ENCODE assay signal across 23 cellular contexts in genomic region chr5:54852007-54852406, GRCh38.
A peak's percentile ranks its signal among the peaks of the same experiment; 100 is the strongest.
DNase-seq lines count a peak whose midpoint lies in the region; ATAC-seq and TF ChIP-seq lines count a peak whose summit lies in the region.
"Had no signal": no experiment of that assay in that cellular context is flagged by ENCODE, and none has a peak within 500 bp of the region (broad histone marks: within the 10 kb centered on the region; RNA-seq: fewer than 3 reads in every experiment).

No MANE protein-coding gene starts in this region.

- DNase-seq in choroid plexus epithelial cell (ENCODE audit: low read depth) = no peak
- DNase-seq in progenitor cell of endocrine pancreas (ENCODE audit: low spot score, unreplicated experiment) = no peak
- no peak for DNase-seq in NCI-H748 treated with DMSO at 0.1 percent for 48 hours (lab: John Stamatoyannopoulos, UW)
- no peak for DNase-seq in left cardiac atrium
- DNase-seq: activated CD4-positive, alpha-beta T cell treated with anti-CD3 and anti-CD28 coated beads, Interleukin-2, amount 50 U/mL, for 48 hours; activated CD8-positive, alpha-beta memory T cell treated with anti-CD3 and anti-CD28 coated beads, Interleukin-2, amount 50 U/mL, for 4 hours; activated naive CD4-positive, alpha-beta T cell treated with anti-CD3 and anti-CD28 coated beads, Interleukin-2, amount 10 ng/mL, durations not matched to agents 7 days and 5 days; CD8-positive, alpha-beta T cell; colonic mucosa; DMS53; effector memory CD4-positive, alpha-beta T cell; NCI-H1436 treated with DMSO at 0.1 percent for 48 hours; NCI-H446 treated with DMSO at 0.1 percent for 48 hours; stimulated activated naive CD8-positive, alpha-beta T cell treated with anti-CD3 and anti-CD28 coated beads, Interleukin-15, Interleukin-2, amounts not matched to agents 100 U/mL and 50 U/mL, for 24 hours; T1000; testis had no signal

- no peaks in the 10 kb centered on the region for H3K4me1 Mint-ChIP-seq in progenitor cell of endocrine pancreas (ENCODE audit: low read depth)
- H3K4me1 Mint-ChIP-seq: activated naive CD4-positive, alpha-beta T cell treated with anti-CD3 and anti-CD28 coated beads, Interleukin-2, amount 10 ng/mL, durations not matched to agents 7 days and 5 days had no signal

- peaks cover 8% of the 10 kb centered on the region; the same call in 1 of the 2 replicates for H3K27me3 ChIP-seq in OCI-LY3 (ENCODE audit: low read depth, low read length)
- H3K27me3 ChIP-seq: colonic mucosa, neutrophil, testis had no signal

- TF ChIP-seq CTCF in GM12875 (IDR thresholded peaks at IDR 0.05; ENCODE audit: borderline replicate concordance, insufficient read depth, low read depth, low read length) (0 out of 2 replicates have a peak, but pooled peaks have one; percentile 2), OCI-LY3 (IDR thresholded peaks at IDR 0.05; ENCODE audit: low read depth, low read length) (peak; percentile 22; the same call in 1 of the 2 replicates), choroid plexus epithelial cell (conservative IDR thresholded peaks at IDR 0.05; ENCODE audit: low read depth, low read length) (peak; percentile 35), progenitor cell of endocrine pancreas (IDR thresholded peaks at IDR 0.05; ENCODE audit: unreplicated experiment) (peak; percentile 29)

- H3K27ac Mint-ChIP-seq in progenitor cell of endocrine pancreas = no peak overlapping the region
- H3K27ac Mint-ChIP-seq: activated naive CD4-positive, alpha-beta T cell treated with anti-CD3 and anti-CD28 coated beads, Interleukin-2, amount 10 ng/mL, durations not matched to agents 7 days and 5 days; activated T-helper 1 cell treated with anti-CD3 and anti-CD28 coated beads, Interleukin-12 subunit alpha, Interleukin-12 subunit beta, Interleukin-2, Interleukin-4 antibody, amounts not matched to agents 30 ng/mL and 10 ng/mL and 1 ng/mL, durations not matched to agents 14 hours and 24 hours and 36 hours; CD8-positive, alpha-beta T cell had no signal

- no peak overlapping the region for H3K9ac ChIP-seq in OCI-LY3 (ENCODE audit: low read length)

- H2AFZ ChIP-seq in OCI-LY3 (ENCODE audit: low read depth, low read length) = no peak overlapping the region

- intact Hi-C loops in left cardiac atrium (cut with DNase I) = no loop called here

- H3K4me3 Mint-ChIP-seq in progenitor cell of endocrine pancreas (ENCODE audit: low read depth) = no peak overlapping the region
- H3K4me3 Mint-ChIP-seq: activated naive CD4-positive, alpha-beta T cell treated with anti-CD3 and anti-CD28 coated beads, Interleukin-2, amount 10 ng/mL, durations not matched to agents 7 days and 5 days; activated T-helper 1 cell treated with anti-CD3 and anti-CD28 coated beads, Interleukin-12 subunit alpha, Interleukin-12 subunit beta, Interleukin-2, Interleukin-4 antibody, amounts not matched to agents 30 ng/mL and 10 ng/mL and 1 ng/mL, durations not matched to agents 14 hours and 24 hours and 36 hours; CD8-positive, alpha-beta T cell had no signal

- no peaks in the 10 kb centered on the region for H3K27me3 Mint-ChIP-seq in progenitor cell of endocrine pancreas

- no peaks in the 10 kb centered on the region for H3K36me3 ChIP-seq in OCI-LY3 (replicated peaks; ENCODE audit: low read depth, low read length)
- H3K36me3 ChIP-seq: colonic mucosa, neutrophil had no signal

- H3K9me3 Mint-ChIP-seq in progenitor cell of endocrine pancreas (ENCODE audit: low read depth) = peaks cover 6% of the 10 kb centered on the region

- H3K4me2 ChIP-seq in OCI-LY3 (ENCODE audit: low read length) = no peak overlapping the region

- peaks cover 9% of the 10 kb centered on the region for H3K4me1 ChIP-seq in OCI-LY3 (ENCODE audit: low read length)
- H3K4me1 ChIP-seq: colonic mucosa, testis had no signal

- no peaks in the 10 kb centered on the region for H3K79me2 ChIP-seq in OCI-LY3 (ENCODE audit: low read length)

- H4K20me1 ChIP-seq in OCI-LY3 (ENCODE audit: insufficient read depth, low read length) = no peaks in the 10 kb centered on the region

- H3K36me3 Mint-ChIP-seq in progenitor cell of endocrine pancreas (ENCODE audit: insufficient read depth) = no peaks in the 10 kb centered on the region
- H3K36me3 Mint-ChIP-seq: activated naive CD4-positive, alpha-beta T cell treated with anti-CD3 and anti-CD28 coated beads, Interleukin-2, amount 10 ng/mL, durations not matched to agents 7 days and 5 days; CD8-positive, alpha-beta T cell had no signal

- ATAC-seq in GM19395 (IDR thresholded peaks at IDR 0.05; ENCODE audit: unreplicated experiment) = no peak
- ATAC-seq in left cardiac atrium = no peak
- ATAC-seq: CD8-positive, alpha-beta T cell; esophagus mucosa; Right ventricle myocardium inferior; stimulated activated naive CD8-positive, alpha-beta T cell treated with anti-CD3 and anti-CD28 coated beads, Interleukin-15, Interleukin-2, amounts not matched to agents 100 U/mL and 50 U/mL, for 24 hours had no signal

- H3K27ac ChIP-seq in OCI-LY3 (ENCODE audit: low read length) = no peak overlapping the region
- H3K27ac ChIP-seq: colonic mucosa, neutrophil, testis had no signal

- no peaks in the 10 kb centered on the region for H3K9me3 ChIP-seq in OCI-LY3 (ENCODE audit: insufficient read depth, low read length)
- H3K9me3 ChIP-seq: colonic mucosa, testis had no signal

- no peak overlapping the region for H3K4me3 ChIP-seq in GM12875 (ENCODE audit: low read depth, low read length)
- H3K4me3 ChIP-seq in OCI-LY3 (ENCODE audit: low read length) = no peak overlapping the region
- H3K4me3 ChIP-seq in choroid plexus epithelial cell (ENCODE audit: low read depth, low read length) = no peak overlapping the region
- H3K4me3 ChIP-seq: colonic mucosa, testis had no signal
